In genomic region chr10:133260895-133261725, GRCh38 we compare ENCODE assay signal across 1 cellular context.
TF ChIP-seq lines count a peak whose summit lies in the region.

No MANE protein-coding gene starts in this region.

TF ChIP-seq in HEK293, 187 proteins besides CTCF, POLR2A, EP300 and RAD21 (continued from another document and continues in another):
- TF ChIP-seq, protein P1, sequence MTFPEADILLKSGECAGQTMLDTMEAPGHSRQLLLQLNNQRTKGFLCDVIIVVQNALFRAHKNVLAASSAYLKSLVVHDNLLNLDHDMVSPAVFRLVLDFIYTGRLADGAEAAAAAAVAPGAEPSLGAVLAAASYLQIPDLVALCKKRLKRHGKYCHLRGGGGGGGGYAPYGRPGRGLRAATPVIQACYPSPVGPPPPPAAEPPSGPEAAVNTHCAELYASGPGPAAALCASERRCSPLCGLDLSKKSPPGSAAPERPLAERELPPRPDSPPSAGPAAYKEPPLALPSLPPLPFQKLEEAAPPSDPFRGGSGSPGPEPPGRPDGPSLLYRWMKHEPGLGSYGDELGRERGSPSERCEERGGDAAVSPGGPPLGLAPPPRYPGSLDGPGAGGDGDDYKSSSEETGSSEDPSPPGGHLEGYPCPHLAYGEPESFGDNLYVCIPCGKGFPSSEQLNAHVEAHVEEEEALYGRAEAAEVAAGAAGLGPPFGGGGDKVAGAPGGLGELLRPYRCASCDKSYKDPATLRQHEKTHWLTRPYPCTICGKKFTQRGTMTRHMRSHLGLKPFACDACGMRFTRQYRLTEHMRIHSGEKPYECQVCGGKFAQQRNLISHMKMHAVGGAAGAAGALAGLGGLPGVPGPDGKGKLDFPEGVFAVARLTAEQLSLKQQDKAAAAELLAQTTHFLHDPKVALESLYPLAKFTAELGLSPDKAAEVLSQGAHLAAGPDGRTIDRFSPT (tag by site-specific recombination; IDR thresholded peaks at IDR 0.05): peak; percentile 93
- TF ChIP-seq ZNF184 (tag by site-specific recombination; IDR thresholded peaks at IDR 0.05): no peak
- TF ChIP-seq PATZ1 (tag by site-specific recombination; IDR thresholded peaks at IDR 0.05): peak; percentile 69
- TF ChIP-seq, protein P2, sequence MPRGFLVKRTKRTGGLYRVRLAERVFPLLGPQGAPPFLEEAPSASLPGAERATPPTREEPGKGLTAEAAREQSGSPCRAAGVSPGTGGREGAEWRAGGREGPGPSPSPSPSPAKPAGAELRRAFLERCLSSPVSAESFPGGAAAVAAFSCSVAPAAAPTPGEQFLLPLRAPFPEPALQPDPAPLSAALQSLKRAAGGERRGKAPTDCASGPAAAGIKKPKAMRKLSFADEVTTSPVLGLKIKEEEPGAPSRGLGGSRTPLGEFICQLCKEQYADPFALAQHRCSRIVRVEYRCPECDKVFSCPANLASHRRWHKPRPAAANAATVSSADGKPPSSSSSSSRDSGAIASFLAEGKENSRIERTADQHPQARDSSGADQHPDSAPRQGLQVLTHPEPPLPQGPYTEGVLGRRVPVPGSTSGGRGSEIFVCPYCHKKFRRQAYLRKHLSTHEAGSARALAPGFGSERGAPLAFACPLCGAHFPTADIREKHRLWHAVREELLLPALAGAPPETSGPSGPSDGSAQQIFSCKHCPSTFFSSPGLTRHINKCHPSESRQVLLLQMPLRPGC (tag by site-specific recombination; IDR thresholded peaks at IDR 0.05): no peak
- no peak for TF ChIP-seq ZNF596 (tag by site-specific recombination; IDR thresholded peaks at IDR 0.05)
- no peak for TF ChIP-seq ZNF514 (tag by site-specific recombination; IDR thresholded peaks at IDR 0.05)
- TF ChIP-seq ZNF16 (tag by site-specific recombination; IDR thresholded peaks at IDR 0.05; ENCODE audit: low read depth): no peak
- TF ChIP-seq IKZF3 (tag by site-specific recombination; IDR thresholded peaks at IDR 0.05): no peak
- no peak for TF ChIP-seq ZBTB49 (tag by site-specific recombination; IDR thresholded peaks at IDR 0.05; ENCODE audit: low read depth)
- TF ChIP-seq ZNF449 (tag by site-specific recombination; IDR thresholded peaks at IDR 0.05): no peak
- TF ChIP-seq ZNF707 (tag by site-specific recombination; IDR thresholded peaks at IDR 0.05): no peak
- no peak for TF ChIP-seq ZNF747 (tag by site-specific recombination; IDR thresholded peaks at IDR 0.05)
- no peak for TF ChIP-seq ZNF266 (tag by site-specific recombination; IDR thresholded peaks at IDR 0.05; ENCODE audit: low read depth)
- TF ChIP-seq ZNF2 (tag by site-specific recombination; IDR thresholded peaks at IDR 0.05): no peak
- no peak for TF ChIP-seq ZNF776 (tag by site-specific recombination; IDR thresholded peaks at IDR 0.05; ENCODE audit: borderline replicate concordance)
- TF ChIP-seq ZNF354C (tag by site-specific recombination; IDR thresholded peaks at IDR 0.05; ENCODE audit: borderline replicate concordance, low read depth): no peak
- no peak for TF ChIP-seq ZNF362 (tag by site-specific recombination; IDR thresholded peaks at IDR 0.05)
- no peak for TF ChIP-seq ZNF114 (tag by site-specific recombination; IDR thresholded peaks at IDR 0.05)
- peak; percentile 98 for TF ChIP-seq GLIS2 (tag by site-specific recombination; IDR thresholded peaks at IDR 0.05)
- no peak for TF ChIP-seq ZNF571 (tag by site-specific recombination; IDR thresholded peaks at IDR 0.05)
- TF ChIP-seq KLF8 (tag by site-specific recombination; IDR thresholded peaks at IDR 0.05): no peak
- no peak; the same call in 1 of the 2 replicates for TF ChIP-seq ZBTB7A (tag by site-specific recombination; IDR thresholded peaks at IDR 0.05; ENCODE audit: low read depth)
- TF ChIP-seq ZNF555 (tag by site-specific recombination; conservative IDR thresholded peaks at IDR 0.05): no peak
- no peak for TF ChIP-seq ZSCAN16 (tag by site-specific recombination; IDR thresholded peaks at IDR 0.05)
- TF ChIP-seq, protein P3, sequence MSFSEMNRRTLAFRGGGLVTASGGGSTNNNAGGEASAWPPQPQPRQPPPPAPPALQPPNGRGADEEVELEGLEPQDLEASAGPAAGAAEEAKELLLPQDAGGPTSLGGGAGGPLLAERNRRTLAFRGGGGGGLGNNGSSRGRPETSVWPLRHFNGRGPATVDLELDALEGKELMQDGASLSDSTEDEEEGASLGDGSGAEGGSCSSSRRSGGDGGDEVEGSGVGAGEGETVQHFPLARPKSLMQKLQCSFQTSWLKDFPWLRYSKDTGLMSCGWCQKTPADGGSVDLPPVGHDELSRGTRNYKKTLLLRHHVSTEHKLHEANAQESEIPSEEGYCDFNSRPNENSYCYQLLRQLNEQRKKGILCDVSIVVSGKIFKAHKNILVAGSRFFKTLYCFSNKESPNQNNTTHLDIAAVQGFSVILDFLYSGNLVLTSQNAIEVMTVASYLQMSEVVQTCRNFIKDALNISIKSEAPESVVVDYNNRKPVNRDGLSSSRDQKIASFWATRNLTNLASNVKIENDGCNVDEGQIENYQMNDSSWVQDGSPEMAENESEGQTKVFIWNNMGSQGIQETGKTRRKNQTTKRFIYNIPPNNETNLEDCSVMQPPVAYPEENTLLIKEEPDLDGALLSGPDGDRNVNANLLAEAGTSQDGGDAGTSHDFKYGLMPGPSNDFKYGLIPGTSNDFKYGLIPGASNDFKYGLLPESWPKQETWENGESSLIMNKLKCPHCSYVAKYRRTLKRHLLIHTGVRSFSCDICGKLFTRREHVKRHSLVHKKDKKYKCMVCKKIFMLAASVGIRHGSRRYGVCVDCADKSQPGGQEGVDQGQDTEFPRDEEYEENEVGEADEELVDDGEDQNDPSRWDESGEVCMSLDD (tag by site-specific recombination; IDR thresholded peaks at IDR 0.05): peak; percentile 73; the same call in 1 of the 2 replicates
- TF ChIP-seq ZNF777 (tag by site-specific recombination; IDR thresholded peaks at IDR 0.05; ENCODE audit: borderline replicate concordance): no peak
- TF ChIP-seq WT1 (tag by site-specific recombination; IDR thresholded peaks at IDR 0.05): no peak
- TF ChIP-seq ZNF398 (tag by site-specific recombination; IDR thresholded peaks at IDR 0.05): no peak
- no peak for TF ChIP-seq PRDM1 (tag by site-specific recombination; IDR thresholded peaks at IDR 0.05)
- TF ChIP-seq ZNF600 (tag by site-specific recombination; IDR thresholded peaks at IDR 0.05): no peak
- no peak for TF ChIP-seq ZNF138 (tag by site-specific recombination; IDR thresholded peaks at IDR 0.05; ENCODE audit: borderline replicate concordance)
- no peak for TF ChIP-seq OSR2 (tag by site-specific recombination; IDR thresholded peaks at IDR 0.05)
- no peak for TF ChIP-seq SALL2 (tag by site-specific recombination; IDR thresholded peaks at IDR 0.05; ENCODE audit: borderline replicate concordance)
- no peak for TF ChIP-seq ZNF76 (tag by site-specific recombination; IDR thresholded peaks at IDR 0.05; ENCODE audit: borderline replicate concordance, low read depth)
- no peak for TF ChIP-seq ZNF623 (tag by site-specific recombination; IDR thresholded peaks at IDR 0.05)
- TF ChIP-seq, protein P4, sequence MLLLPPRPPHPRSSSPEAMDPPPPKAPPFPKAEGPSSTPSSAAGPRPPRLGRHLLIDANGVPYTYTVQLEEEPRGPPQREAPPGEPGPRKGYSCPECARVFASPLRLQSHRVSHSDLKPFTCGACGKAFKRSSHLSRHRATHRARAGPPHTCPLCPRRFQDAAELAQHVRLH (tag by site-specific recombination; IDR thresholded peaks at IDR 0.05): no peak
- TF ChIP-seq ZNF169 (tag by site-specific recombination; IDR thresholded peaks at IDR 0.05): no peak
- TF ChIP-seq, protein P5, sequence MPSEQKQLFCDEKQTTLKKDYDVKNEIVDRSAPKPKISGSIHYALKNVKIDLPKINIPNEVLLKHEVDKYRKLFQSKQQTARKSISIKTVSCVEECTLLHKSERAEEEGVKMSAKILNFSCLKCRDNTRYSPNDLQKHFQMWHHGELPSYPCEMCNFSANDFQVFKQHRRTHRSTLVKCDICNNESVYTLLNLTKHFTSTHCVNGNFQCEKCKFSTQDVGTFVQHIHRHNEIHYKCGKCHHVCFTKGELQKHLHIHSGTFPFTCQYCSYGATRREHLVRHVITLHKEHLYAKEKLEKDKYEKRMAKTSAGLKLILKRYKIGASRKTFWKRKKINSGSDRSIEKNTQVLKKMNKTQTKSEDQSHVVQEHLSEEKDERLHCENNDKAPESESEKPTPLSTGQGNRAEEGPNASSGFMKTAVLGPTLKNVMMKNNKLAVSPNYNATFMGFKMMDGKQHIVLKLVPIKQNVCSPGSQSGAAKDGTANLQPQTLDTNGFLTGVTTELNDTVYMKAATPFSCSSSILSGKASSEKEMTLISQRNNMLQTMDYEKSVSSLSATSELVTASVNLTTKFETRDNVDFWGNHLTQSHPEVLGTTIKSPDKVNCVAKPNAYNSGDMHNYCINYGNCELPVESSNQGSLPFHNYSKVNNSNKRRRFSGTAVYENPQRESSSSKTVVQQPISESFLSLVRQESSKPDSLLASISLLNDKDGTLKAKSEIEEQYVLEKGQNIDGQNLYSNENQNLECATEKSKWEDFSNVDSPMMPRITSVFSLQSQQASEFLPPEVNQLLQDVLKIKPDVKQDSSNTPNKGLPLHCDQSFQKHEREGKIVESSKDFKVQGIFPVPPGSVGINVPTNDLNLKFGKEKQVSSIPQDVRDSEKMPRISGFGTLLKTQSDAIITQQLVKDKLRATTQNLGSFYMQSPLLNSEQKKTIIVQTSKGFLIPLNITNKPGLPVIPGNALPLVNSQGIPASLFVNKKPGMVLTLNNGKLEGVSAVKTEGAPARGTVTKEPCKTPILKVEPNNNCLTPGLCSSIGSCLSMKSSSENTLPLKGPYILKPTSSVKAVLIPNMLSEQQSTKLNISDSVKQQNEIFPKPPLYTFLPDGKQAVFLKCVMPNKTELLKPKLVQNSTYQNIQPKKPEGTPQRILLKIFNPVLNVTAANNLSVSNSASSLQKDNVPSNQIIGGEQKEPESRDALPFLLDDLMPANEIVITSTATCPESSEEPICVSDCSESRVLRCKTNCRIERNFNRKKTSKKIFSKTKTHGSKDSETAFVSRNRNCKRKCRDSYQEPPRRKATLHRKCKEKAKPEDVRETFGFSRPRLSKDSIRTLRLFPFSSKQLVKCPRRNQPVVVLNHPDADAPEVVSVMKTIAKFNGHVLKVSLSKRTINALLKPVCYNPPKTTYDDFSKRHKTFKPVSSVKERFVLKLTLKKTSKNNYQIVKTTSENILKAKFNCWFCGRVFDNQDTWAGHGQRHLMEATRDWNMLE (tag by site-specific recombination; conservative IDR thresholded peaks at IDR 0.05; ENCODE audit: low read depth): no peak
- TF ChIP-seq KLF1 (tag by site-specific recombination; IDR thresholded peaks at IDR 0.05): peak; percentile 88
- no peak for TF ChIP-seq KLF7 (tag by site-specific recombination; IDR thresholded peaks at IDR 0.05; ENCODE audit: borderline replicate concordance)
- no peak for TF ChIP-seq ZNF24 (tag by site-specific recombination; IDR thresholded peaks at IDR 0.05)
